ENCODE assay signal across 27 cellular contexts in genomic region chr17:55620023-55620422, GRCh38.
"Had no signal": no experiment of that assay in that cellular context is flagged by ENCODE, and none has a peak within 500 bp of the region (broad histone marks: within the 10 kb centered on the region; RNA-seq: fewer than 3 reads in every experiment).

No MANE protein-coding gene starts in this region.

- H3K36me3 ChIP-seq: heart left ventricle, left ventricle myocardium inferior, pancreas, prostate gland, spleen, tibial nerve, upper lobe of right lung had no signal

- H3K4me3 ChIP-seq: heart left ventricle, left ventricle myocardium inferior, lung, pancreas, prostate gland, skin epidermis, spleen, tibial nerve, upper lobe of right lung had no signal

- H3K4me3 Mint-ChIP-seq: immature natural killer cell; naive thymus-derived CD8-positive, alpha-beta T cell; nephron; neural crest cell; stimulated activated memory B cell treated with anti-CD40 and anti-IgM and Interleukin-4, amounts not matched to agents 10 μg/mL and 1 μg/mL and 100 μg/mL, for 72 hours; stimulated activated naive CD8-positive, alpha-beta T cell treated with anti-CD3 and anti-CD28 coated beads, Interleukin-15, amount 100 ng/mL, for 72 hours had no signal

- H3K27me3 ChIP-seq: pancreas, tibial nerve, upper lobe of right lung had no signal

- H3K4me1 Mint-ChIP-seq: immature natural killer cell; naive thymus-derived CD8-positive, alpha-beta T cell; neural crest cell; stimulated activated naive CD8-positive, alpha-beta T cell treated with anti-CD3 and anti-CD28 coated beads, Interleukin-15, amount 100 ng/mL, for 72 hours had no signal

- DNase-seq: glutamatergic neuron; heart left ventricle; hypothalamus; immature natural killer cell; islet precursor cell; left ventricle myocardium inferior; naive thymus-derived CD8-positive, alpha-beta T cell; nucleus accumbens; pancreas; posterior cingulate gyrus; retina; spleen; stimulated activated CD4-positive, alpha-beta T cell treated with anti-CD3 and anti-CD28 coated beads, Interleukin-1b, Interleukin-23, amount 100 ng/mL, for 48 hours; stimulated activated CD4-positive, alpha-beta T cell treated with anti-CD3 and anti-CD28 coated beads, Interleukin-2, amount 100 ng/mL, for 48 hours; stimulated activated CD4-positive, alpha-beta T cell treated with anti-CD3 and anti-CD28 coated beads, Interleukin-4, amount 100 ng/mL, for 4 hours; stimulated activated CD8-positive, alpha-beta memory T cell treated with anti-CD3 and anti-CD28 coated beads, Interleukin-4, amount 100 ng/mL, for 48 hours; stimulated activated naive CD4-positive, alpha-beta T cell treated with Interleukin-2 at 50 U/mL for 16 hours; stimulated activated naive CD8-positive, alpha-beta T cell treated with anti-CD3 and anti-CD28 coated beads, Interleukin-15, amount 100 ng/mL, for 72 hours; substantia nigra; upper lobe of right lung had no signal

- H3K9me3 ChIP-seq: heart left ventricle, left ventricle myocardium inferior, pancreas, prostate gland, spleen, tibial nerve, upper lobe of right lung had no signal

- H3K27ac ChIP-seq: heart left ventricle, left ventricle myocardium inferior, pancreas, prostate gland, skin epidermis, spleen, tibial nerve had no signal

- H3K9me3 Mint-ChIP-seq: neural crest cell; stimulated activated memory B cell treated with anti-CD40 and anti-IgM and Interleukin-4, amounts not matched to agents 10 μg/mL and 1 μg/mL and 100 μg/mL, for 72 hours; stimulated activated naive CD8-positive, alpha-beta T cell treated with anti-CD3 and anti-CD28 coated beads, Interleukin-15, amount 100 ng/mL, for 72 hours had no signal

- H3K36me3 Mint-ChIP-seq: immature natural killer cell; naive thymus-derived CD8-positive, alpha-beta T cell; stimulated activated memory B cell treated with anti-CD40 and anti-IgM and Interleukin-4, amounts not matched to agents 10 μg/mL and 1 μg/mL and 100 μg/mL, for 72 hours had no signal

- ATAC-seq: naive thymus-derived CD8-positive, alpha-beta T cell; pancreas; stimulated activated memory B cell treated with anti-CD40 and anti-IgM and Interleukin-4, amounts not matched to agents 10 μg/mL and 1 μg/mL and 100 μg/mL, for 72 hours; stimulated activated naive CD8-positive, alpha-beta T cell treated with anti-CD3 and anti-CD28 coated beads, Interleukin-15, amount 100 ng/mL, for 72 hours had no signal

- H3K27ac Mint-ChIP-seq: immature natural killer cell; naive thymus-derived CD8-positive, alpha-beta T cell; nephron; stimulated activated memory B cell treated with anti-CD40 and anti-IgM and Interleukin-4, amounts not matched to agents 10 μg/mL and 1 μg/mL and 100 μg/mL, for 72 hours; stimulated activated naive CD8-positive, alpha-beta T cell treated with anti-CD3 and anti-CD28 coated beads, Interleukin-15, amount 100 ng/mL, for 72 hours had no signal

- H3K4me1 ChIP-seq: left ventricle myocardium inferior, pancreas, prostate gland, tibial nerve had no signal
